11 cellular contexts compared by ENCODE assay signal in genomic region chr13:24264976-24265375, GRCh38. TPM values are rescaled to one million over a fixed set of nuclear protein-coding genes. Genes with fewer than 3 reads are reported as not detected.
DNase-seq lines count a peak whose midpoint lies in the region; ATAC-seq and TF ChIP-seq lines count a peak whose summit lies in the region.
"Had no signal": no experiment of that assay in that cellular context is flagged by ENCODE, and none has a peak within 500 bp of the region (broad histone marks: within the 10 kb centered on the region; RNA-seq: fewer than 3 reads in every experiment).

No MANE protein-coding gene starts in this region.

- H3K9me3 ChIP-seq in BLaER1, result no peaks in the 10 kb centered on the region

- H3K27ac Mint-ChIP-seq in osteocyte (ENCODE audit: unreplicated experiment), result no peak overlapping the region

- H3K9me3 Mint-ChIP-seq in osteocyte (ENCODE audit: unreplicated experiment), result no peaks in the 10 kb centered on the region

- TF ChIP-seq CTCF in osteocyte (IDR thresholded peaks at IDR 0.05), result no peak

- DNase-seq in activated T-helper 1 cell treated with Interleukin-2 at 50 U/mL for 16 hours (ENCODE audit: low read depth) (peak; percentile 71), osteocyte (ENCODE audit: extremely low spot score, unreplicated experiment) (peak; percentile 64), GF-D8 (lab: John Stamatoyannopoulos, UW) (no peak), mesenteric fat pad (ENCODE audit: low spot score) (no peak), SK-N-DZ (ENCODE audit: low spot score) (no peak)

- no peak overlapping the region for H3K4me3 ChIP-seq in BLaER1

- peaks cover 31% of the 10 kb centered on the region for H3K4me1 ChIP-seq in BLaER1

- no peak overlapping the region for H3K27ac ChIP-seq in BLaER1
- H3K27ac ChIP-seq: HL-60 had no signal

- H3K36me3 Mint-ChIP-seq in osteocyte (ENCODE audit: unreplicated experiment), result no peaks in the 10 kb centered on the region

- no peak overlapping the region for H3K4me3 Mint-ChIP-seq in osteocyte (ENCODE audit: unreplicated experiment)

- H3K36me3 ChIP-seq in BLaER1, result no peaks in the 10 kb centered on the region

- no peaks in the 10 kb centered on the region for H3K27me3 Mint-ChIP-seq in osteocyte (ENCODE audit: unreplicated experiment)

- peaks cover 2% of the 10 kb centered on the region for H3K4me1 Mint-ChIP-seq in osteocyte (ENCODE audit: unreplicated experiment)

- H3K4me2 ChIP-seq in BLaER1, result peak overlapping the region; percentile 37

- no peaks in the 10 kb centered on the region for H3K27me3 ChIP-seq in BLaER1

- ATAC-seq in HG03469 (IDR thresholded peaks at IDR 0.05; ENCODE audit: unreplicated experiment), result peak; percentile 50
- no peak for ATAC-seq in GM19455 (IDR thresholded peaks at IDR 0.05; ENCODE audit: unreplicated experiment)

- H4K20me1 ChIP-seq in BLaER1, result no peaks in the 10 kb centered on the region

- H3K9ac ChIP-seq in BLaER1, result no peak overlapping the region

RNA-seq across cellular contexts. Expression of gene C1QTNF9, which starts 44.4 kb away (rescaled TPM):
- not detected in 2 replicates for total RNA-seq in osteocyte
- total RNA-seq in mesenteric fat pad, result 1.0 TPM
- polyA plus RNA-seq in SK-N-DZ (2014; cell fraction: cytosol; rRNA removed), result not detected in 2 replicates
- polyA plus RNA-seq in SK-N-DZ (2014; cell fraction: nucleus; rRNA removed), result not detected in 2 replicates
- total RNA-seq: activated CD8-positive, alpha-beta memory T cell treated with anti-CD3 and anti-CD28 coated beads for 36 hours had no signal
- polyA plus RNA-seq: BJ had no signal

Comparison
In these comparisons a context has a peak if more than half of its experiments do, and no peak if none do; other contexts are left out.
1. DNase-seq: peak in activated T-helper 1 cell treated with Interleukin-2 at 50 U/mL for 16 hours (single experiment) and osteocyte (single experiment); none in GF-D8 (single experiment), mesenteric fat pad (single experiment) and SK-N-DZ (single experiment).